In the genomic region with DNA sequence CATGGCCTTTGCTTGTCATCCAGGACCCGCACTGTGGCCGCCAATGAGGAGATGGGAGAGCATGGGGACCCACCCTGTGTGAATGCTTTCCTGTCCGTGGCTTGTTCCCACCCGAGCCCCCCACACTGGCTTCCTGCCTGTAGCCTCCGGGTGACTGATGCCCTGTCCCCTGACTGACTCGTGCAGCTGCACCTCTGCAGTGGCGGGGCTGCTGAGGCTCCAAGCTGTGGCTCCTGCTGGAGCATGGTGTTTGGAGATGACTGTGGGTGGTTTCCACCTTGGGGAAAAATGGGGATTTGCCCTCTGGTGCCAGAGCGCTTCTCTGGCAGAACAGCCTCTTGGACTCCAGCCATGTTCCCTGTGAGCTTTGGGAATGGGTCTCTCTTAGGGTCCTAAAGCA, we compare ENCODE assay signal across 10 cellular contexts. TPM values are rescaled to one million over a fixed set of nuclear protein-coding genes. Genes with fewer than 3 reads are reported as not detected.
DNase-seq lines count a peak whose midpoint lies in the region; FAIRE-seq and TF ChIP-seq lines count a peak whose summit lies in the region.
"Had no signal": no experiment of that assay in that cellular context is flagged by ENCODE, and none has a peak within 500 bp of the region (broad histone marks: within the 10 kb centered on the region; RNA-seq: fewer than 3 reads in every experiment).

No MANE protein-coding gene starts in this region.

- no peak overlapping the region for H3K27ac Mint-ChIP-seq in activated CD4-positive, alpha-beta T cell treated with anti-CD3 and anti-CD28 coated beads, Interleukin-2, amount 10 ng/mL, durations not matched to agents 7 days and 5 days
- H3K27ac Mint-ChIP-seq in type B pancreatic cell: no peak overlapping the region

- peak overlapping the region; percentile 91 for H3K4me3 Mint-ChIP-seq in activated CD4-positive, alpha-beta T cell treated with anti-CD3 and anti-CD28 coated beads, Interleukin-2, amount 10 ng/mL, durations not matched to agents 7 days and 5 days
- H3K4me3 Mint-ChIP-seq in type B pancreatic cell: peak overlapping the region; percentile 98

- no peaks in the 10 kb centered on the region for H3K79me2 ChIP-seq in mammary epithelial cell (ENCODE audit: insufficient read depth, low read length)

- DNase-seq in breast epithelium (ENCODE audit: low spot score in 2 of 2) (no peak), mammary epithelial cell (no peak), kidney (peak; percentile 71), type B pancreatic cell (ENCODE audit: extremely low spot score, unreplicated experiment) (no peak), A172 (ENCODE audit: low spot score) (no peak), HUDEP-2 (lab: John Stamatoyannopoulos, UW; ENCODE audit: unreplicated experiment in 76 of 76) (no peak), tibial artery (no peak)
- peak; percentile 10 for DNase-seq in activated CD4-positive, alpha-beta T cell treated with anti-CD3 and anti-CD28 coated beads, Interleukin-2, amount 10 ng/mL, durations not matched to agents 7 days and 5 days

- H2AFZ ChIP-seq in mammary epithelial cell (ENCODE audit: low read depth, low read length): no peak overlapping the region

- H3K4me1 ChIP-seq in breast epithelium: no peaks in the 10 kb centered on the region
- peaks cover 11% of the 10 kb centered on the region for H3K4me1 ChIP-seq in mammary epithelial cell (ENCODE audit: insufficient read depth, low read length)
- peaks cover 0 to 15% of the 10 kb centered on the region in 2 donors for H3K4me1 ChIP-seq in kidney (ENCODE audit: control insufficient read depth in 1 of 2, insufficient read depth in 1 of 2, low read depth in 1 of 2, low read length in 2 of 2)
- H3K4me1 ChIP-seq in tibial artery: peaks cover 0 to 19% (median 9%) of the 10 kb centered on the region in 4 donors

- H3K27me3 Mint-ChIP-seq in activated CD4-positive, alpha-beta T cell treated with anti-CD3 and anti-CD28 coated beads, Interleukin-2, amount 10 ng/mL, durations not matched to agents 7 days and 5 days: peaks cover 30% of the 10 kb centered on the region
- H3K27me3 Mint-ChIP-seq in type B pancreatic cell: peaks cover 43% of the 10 kb centered on the region

- 47% methylated on average over 8 of the region's 8 CpGs for WGBS in mammary epithelial cell (ENCODE audit: low coverage, missing lambda C conversion rate)

- dilution Hi-C loops in mammary epithelial cell (cut with HindIII; ENCODE audit: low sequenced_read_pairs): no loop called here

- CTCF ChIA-PET in mammary epithelial cell (lab: Charles Lee; ENCODE audit: low non-redundant PET): no interaction called here
- CTCF ChIA-PET in activated CD4-positive, alpha-beta T cell treated with anti-CD3 and anti-CD28 coated beads, Interleukin-2, amount 10 ng/mL, durations not matched to agents 7 days and 5 days (lab: Charles Lee): interaction anchor here (0.8 to 1.5 kb wide), 2 partner anchors 15 to 17 kb away, joined by 3 to 4 read pairs; no protein-coding TSS in a partner anchor

- H3K27me3 ChIP-seq in breast epithelium: no peaks in the 10 kb centered on the region
- no peaks in the 10 kb centered on the region for H3K27me3 ChIP-seq in mammary epithelial cell (ENCODE audit: insufficient read depth, low read length)
- no peaks in the 10 kb centered on the region for H3K27me3 ChIP-seq in tibial artery

- H3K4me2 ChIP-seq in mammary epithelial cell (ENCODE audit: insufficient read depth, low read depth, low read length): no peak overlapping the region

- no peaks in the 10 kb centered on the region for H4K20me1 ChIP-seq in mammary epithelial cell (ENCODE audit: insufficient read depth, low read length)

- H3K9ac ChIP-seq in mammary epithelial cell (ENCODE audit: insufficient read depth, low read length) (no peak overlapping the region), kidney (ENCODE audit: low read length in 2 of 2) (no peak overlapping the region)

- BruUV-seq in mammary epithelial cell (replicated peaks; lab: Mats Ljungman, UMichigan): no TSS peak

- H3K4me3 ChIP-seq in breast epithelium (peak overlapping the region in 2 of 3 donors; percentile 70 to 86), mammary epithelial cell (replicated peaks in 1 of 3; ENCODE audit: insufficient read depth in 1 of 3, low read depth in 2 of 3, low read length in 3 of 3) (no peak overlapping the region), kidney (ENCODE audit: low read length in 2 of 2) (no peak overlapping the region), tibial artery (no peak overlapping the region)

- intact Hi-C loops in breast epithelium (cut with DNase I; ENCODE audit: low total_unique reads): no loop called here
- intact Hi-C loops in mammary epithelial cell (cut with micrococcal nuclease): no loop called here
- intact Hi-C loops in kidney (cut with DNase I): no loop called here
- intact Hi-C loops in tibial artery (cut with DNase I; ENCODE audit: low total_unique reads): no loop called here

- H3K9me3 ChIP-seq in breast epithelium: no peaks in the 10 kb centered on the region
- H3K9me3 ChIP-seq in mammary epithelial cell (replicated peaks; ENCODE audit: insufficient read depth, low read length): no peaks in the 10 kb centered on the region
- no peaks in the 10 kb centered on the region for H3K9me3 ChIP-seq in kidney (ENCODE audit: control insufficient read depth in 1 of 2, low read length in 2 of 2)
- no peaks in the 10 kb centered on the region for H3K9me3 ChIP-seq in tibial artery

- peaks cover 35% of the 10 kb centered on the region for H3K4me1 Mint-ChIP-seq in activated CD4-positive, alpha-beta T cell treated with anti-CD3 and anti-CD28 coated beads, Interleukin-2, amount 10 ng/mL, durations not matched to agents 7 days and 5 days
- H3K4me1 Mint-ChIP-seq in type B pancreatic cell (ENCODE audit: unreplicated experiment): peaks cover 22% of the 10 kb centered on the region

- H3K27ac ChIP-seq in breast epithelium (no peak overlapping the region), mammary epithelial cell (ENCODE audit: insufficient read depth, low read depth, low read length) (no peak overlapping the region), kidney (ENCODE audit: low read depth in 2 of 2, low read length in 2 of 2) (no peak overlapping the region), tibial artery (peak overlapping the region in 1 of 2 donors; percentile 88)
- H3K27ac ChIP-seq: SK-N-MC had no signal

- TF ChIP-seq POLR2A in breast epithelium (IDR thresholded peaks at IDR 0.05): no peak

- TF ChIP-seq CTCF in breast epithelium (IDR thresholded peaks at IDR 0.05) (no peak), mammary epithelial cell (conservative IDR thresholded peaks at IDR 0.05 in 1 of 2, IDR thresholded peaks at IDR 0.05 in 1 of 2; ENCODE audit: extremely low read depth in 1 of 2, insufficient read depth in 1 of 2, low read depth in 1 of 2, low read length in 2 of 2) (no peak), kidney (IDR thresholded peaks at IDR 0.05; ENCODE audit: borderline replicate concordance, extremely low read depth, insufficient read depth) (no peak), type B pancreatic cell (conservative IDR thresholded peaks at IDR 0.05) (no peak), tibial artery (IDR thresholded peaks at IDR 0.05) (no peak)

- in situ Hi-C loops in mammary epithelial cell (cut with MboI; ENCODE audit: low sequenced_read_pairs in 2 of 2): no loop called here

- POLR2A ChIA-PET in activated CD4-positive, alpha-beta T cell treated with anti-CD3 and anti-CD28 coated beads, Interleukin-2, amount 10 ng/mL, durations not matched to agents 7 days and 5 days (lab: Charles Lee): no interaction called here

- FAIRE-seq in kidney (lab: Jason Lieb, UNC): no peak
- FAIRE-seq: D721Med had no signal

- H3K9me3 Mint-ChIP-seq in activated CD4-positive, alpha-beta T cell treated with anti-CD3 and anti-CD28 coated beads, Interleukin-2, amount 10 ng/mL, durations not matched to agents 7 days and 5 days: no peaks in the 10 kb centered on the region
- H3K9me3 Mint-ChIP-seq in type B pancreatic cell: no peaks in the 10 kb centered on the region

- H3K36me3 Mint-ChIP-seq in activated CD4-positive, alpha-beta T cell treated with anti-CD3 and anti-CD28 coated beads, Interleukin-2, amount 10 ng/mL, durations not matched to agents 7 days and 5 days (ENCODE audit: low read depth): no peaks in the 10 kb centered on the region
- peaks cover 3% of the 10 kb centered on the region for H3K36me3 Mint-ChIP-seq in type B pancreatic cell

- H3K36me3 ChIP-seq in breast epithelium (no peaks in the 10 kb centered on the region), mammary epithelial cell (ENCODE audit: insufficient read depth, low read length) (no peaks in the 10 kb centered on the region), kidney (ENCODE audit: control insufficient read depth in 1 of 2, insufficient read depth in 2 of 2, low read length in 2 of 2) (no peaks in the 10 kb centered on the region), tibial artery (no peaks in the 10 kb centered on the region)

RNA-seq across cellular contexts. Expression of a gene that starts 2.1 kb away (rescaled TPM):
- total RNA-seq in breast epithelium (10 to 100 TPM in 1 of 3 donors, 1 to 10 TPM in 2; 4.4 to 17.3 (median 5.2) TPM), mammary epithelial cell (1 to 10 TPM in 1 of 2 donors, under 1 TPM in 1; 0.50 to 1.5 TPM), kidney (13.7 TPM), type B pancreatic cell (ENCODE audit: low replicate concordance) (12.2 and 29.2 TPM in 2 replicates)
- polyA plus RNA-seq in mammary epithelial cell (0.92 TPM), kidney (ENCODE audit: insufficient read depth, low read depth, low replicate concordance) (1.1 TPM)
- polyA minus RNA-seq in mammary epithelial cell: 0.41 TPM
- 10 to 100 TPM; 15.4 to 15.5 TPM for total RNA-seq in activated CD4-positive, alpha-beta T cell treated with anti-CD3 and anti-CD28 coated beads, Interleukin-2, amount 10 ng/mL, durations not matched to agents 7 days and 5 days
- total RNA-seq in A172 (2014; rRNA removed; shearing (Covaris generic)): 2.6 and 3.4 TPM in 2 replicates

Comparison
In these comparisons a context has a peak if more than half of its experiments do, and no peak if none do; other contexts are left out.
1. H3K4me3 ChIP-seq: peak in breast epithelium (2 of 3); none in mammary epithelial cell (0 of 3), kidney (0 of 2) and tibial artery (0 of 2).
2. DNase-seq: peak in activated CD4-positive, alpha-beta T cell treated with anti-CD3 and anti-CD28 coated beads, Interleukin-2, amount 10 ng/mL, durations not matched to agents 7 days and 5 days (single experiment) and kidney (single experiment); none in breast epithelium (0 of 2), mammary epithelial cell (single experiment), type B pancreatic cell (single experiment), A172 (single experiment), HUDEP-2 (0 of 76) and tibial artery (0 of 2).